8 cellular contexts compared by ENCODE assay signal in the genomic region with DNA sequence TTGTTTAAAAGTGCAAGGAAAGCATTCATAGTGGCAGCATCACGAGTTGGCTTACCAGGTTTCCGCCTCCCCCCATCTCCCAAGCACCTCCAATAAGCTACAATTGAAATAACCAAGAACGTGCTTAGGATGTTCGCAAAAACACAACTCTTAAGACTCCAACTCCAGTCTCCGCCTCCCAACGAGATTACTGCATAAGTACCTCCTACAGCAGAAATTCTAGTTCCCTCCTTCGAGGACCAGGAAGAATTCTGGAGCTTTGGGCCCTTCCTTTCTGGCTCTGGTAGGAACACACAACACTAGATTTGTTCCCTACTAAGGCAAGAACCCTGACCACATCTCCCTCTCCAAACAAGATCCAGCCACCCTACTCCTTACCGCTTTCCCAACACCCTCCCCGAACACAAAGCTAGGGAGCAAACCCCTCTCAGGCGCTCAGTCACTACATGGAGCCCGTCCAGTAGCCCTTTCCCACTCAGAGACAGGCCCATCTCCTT. TPM values are rescaled to one million over a fixed set of nuclear protein-coding genes. Genes with fewer than 3 reads are reported as not detected.
A peak's percentile ranks its signal among the peaks of the same experiment; 100 is the strongest.
DNase-seq lines count a peak whose midpoint lies in the region; ATAC-seq and TF ChIP-seq lines count a peak whose summit lies in the region.

No MANE protein-coding gene starts in this region.

- CTCF ChIA-PET in WTC11 (lab: Charles Lee), result interaction anchor here (0.8 to 2.3 kb wide), 8 partner anchors 16 to 415 kb away, joined by 3 to 33 read pairs (median 7); a partner anchor contains a TSS

- no peak for TF ChIP-seq EP300 in tibial nerve (IDR thresholded peaks at IDR 0.05)

- H3K4me3 ChIP-seq in NB4 (ENCODE audit: low read depth, low read length) (peak overlapping the region; percentile 96), endodermal cell (ENCODE audit: low read length) (peak overlapping the region; percentile 95), tibial nerve (peak overlapping the region; percentile 70 to 97 (median 79))

- peaks cover 32% of the 10 kb centered on the region for H3K4me1 Mint-ChIP-seq in WTC11
- H3K4me1 Mint-ChIP-seq in endodermal cell, result peaks cover 20% of the 10 kb centered on the region

- H3K27ac ChIP-seq in endodermal cell (ENCODE audit: low read depth, low read length), result peak overlapping the region; percentile 99
- peak overlapping the region; percentile 93 to 99 (median 96) for H3K27ac ChIP-seq in tibial nerve

- no peaks in the 10 kb centered on the region for H3K27me3 Mint-ChIP-seq in WTC11 (ENCODE audit: low read depth)
- no peaks in the 10 kb centered on the region for H3K27me3 Mint-ChIP-seq in endodermal cell (ENCODE audit: insufficient read depth)

- H3K27ac Mint-ChIP-seq in WTC11, result peak overlapping the region; percentile 97
- peak overlapping the region; percentile 96 for H3K27ac Mint-ChIP-seq in endodermal cell

- H3K4me3 Mint-ChIP-seq in WTC11, result peak overlapping the region; percentile 96
- peak overlapping the region; percentile 91 for H3K4me3 Mint-ChIP-seq in endodermal cell

- peaks cover 4% of the 10 kb centered on the region for H3K36me3 Mint-ChIP-seq in WTC11
- peaks cover 13% of the 10 kb centered on the region for H3K36me3 Mint-ChIP-seq in endodermal cell (ENCODE audit: low read depth)

- H3K27me3 ChIP-seq in endodermal cell (ENCODE audit: control insufficient read depth, insufficient read depth, low read length, poor library complexity, severe bottlenecking) (no peaks in the 10 kb centered on the region), tibial nerve (no peaks in the 10 kb centered on the region)

- H3K36me3 ChIP-seq in endodermal cell (ENCODE audit: control insufficient read depth, insufficient read depth, low read length) (peaks cover 4% of the 10 kb centered on the region), tibial nerve (peaks cover 0 to 3% (median 0%) of the 10 kb centered on the region in 3 donors)

- TF ChIP-seq CTCF in NB4 (IDR thresholded peaks at IDR 0.05; ENCODE audit: low read depth, low read length) (no peak), WTC11 (IDR thresholded peaks at IDR 0.05) (no peak), endodermal cell (conservative IDR thresholded peaks at IDR 0.05) (no peak), tibial nerve (IDR thresholded peaks at IDR 0.05) (no peak)

- POLR2A ChIA-PET in WTC11 (lab: Charles Lee), result interaction anchor here (0.6 to 2.8 kb wide), 11 partner anchors 10 to 288 kb away, joined by 3 to 46 read pairs (median 4); a partner anchor contains a TSS

- H3K9ac ChIP-seq in endodermal cell (ENCODE audit: extremely low read depth, low read length, poor library complexity, severe bottlenecking), result peak overlapping the region; percentile 81

- ATAC-seq in WTC11 (no peak), HG02970 (IDR thresholded peaks at IDR 0.05; ENCODE audit: low FRiP score, unreplicated experiment) (no peak), HG02840 (IDR thresholded peaks at IDR 0.05; ENCODE audit: low FRiP score, unreplicated experiment) (no peak)

- peaks cover 5% of the 10 kb centered on the region for H3K4me1 ChIP-seq in endodermal cell (ENCODE audit: control insufficient read depth, insufficient read depth, low read length)
- peaks cover 3 to 71% (median 39%) of the 10 kb centered on the region in 4 donors for H3K4me1 ChIP-seq in tibial nerve

- H3K9me3 ChIP-seq in endodermal cell (ENCODE audit: control insufficient read depth, low read length), result no peaks in the 10 kb centered on the region
- no peaks in the 10 kb centered on the region for H3K9me3 ChIP-seq in tibial nerve

- TF ChIP-seq POLR2A in NB4 (IDR thresholded peaks at IDR 0.05; ENCODE audit: extremely low read depth, insufficient read length) (no peak), tibial nerve (IDR thresholded peaks at IDR 0.05) (no peak)

- DNase-seq in ELR (ENCODE audit: low read depth) (peak; percentile 84), NB4 (ENCODE audit: low read depth) (peak; percentile 82), WTC11 (ENCODE audit: low spot score) (no peak), endodermal cell (no peak), mucosa of gallbladder (ENCODE audit: low spot score) (peak; percentile 41), tibial nerve (ENCODE audit: low spot score in 2 of 2) (peak in 1 of 2 donors; percentile 61)

- H3K9me3 Mint-ChIP-seq in WTC11 (no peaks in the 10 kb centered on the region), endodermal cell (no peaks in the 10 kb centered on the region)

- 2 to 3% methylated on average over 9 to 11 of the region's 11 CpGs for WGBS in endodermal cell (ENCODE audit: insufficient coverage in 1 of 2, insufficient read length in 1 of 2), 2 experiments
- 0 to 1% methylated on average over 11 of the region's 11 CpGs for WGBS in tibial nerve, 2 donors

TF ChIP-seq in WTC11, 78 proteins besides CTCF, POLR2A, EP300 and RAD21:
- TF ChIP-seq, protein P1, sequence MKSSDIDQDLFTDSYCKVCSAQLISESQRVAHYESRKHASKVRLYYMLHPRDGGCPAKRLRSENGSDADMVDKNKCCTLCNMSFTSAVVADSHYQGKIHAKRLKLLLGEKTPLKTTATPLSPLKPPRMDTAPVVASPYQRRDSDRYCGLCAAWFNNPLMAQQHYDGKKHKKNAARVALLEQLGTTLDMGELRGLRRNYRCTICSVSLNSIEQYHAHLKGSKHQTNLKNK (CRISPR knock-in tag; IDR thresholded peaks at IDR 0.05), result no peak
- TF ChIP-seq ZNF416 (CRISPR knock-in tag; IDR thresholded peaks at IDR 0.05) (no peak), ZNF121 (CRISPR knock-in tag; IDR thresholded peaks at IDR 0.05) (no peak), ZNF263 (CRISPR knock-in tag; IDR thresholded peaks at IDR 0.05; ENCODE audit: low read depth) (no peak), NR2C2 (CRISPR knock-in tag; IDR thresholded peaks at IDR 0.05) (no peak), ZBTB21 (CRISPR knock-in tag; IDR thresholded peaks at IDR 0.05; ENCODE audit: borderline replicate concordance) (no peak), CBFB (CRISPR knock-in tag; IDR thresholded peaks at IDR 0.05; ENCODE audit: low read depth) (no peak), ESRRA (CRISPR knock-in tag; IDR thresholded peaks at IDR 0.05; ENCODE audit: borderline replicate concordance) (no peak), ZNF317 (CRISPR knock-in tag; IDR thresholded peaks at IDR 0.05; ENCODE audit: borderline replicate concordance, low read depth) (no peak), SOX15 (CRISPR knock-in tag; IDR thresholded peaks at IDR 0.05) (no peak)
- TF ChIP-seq, protein P2, sequence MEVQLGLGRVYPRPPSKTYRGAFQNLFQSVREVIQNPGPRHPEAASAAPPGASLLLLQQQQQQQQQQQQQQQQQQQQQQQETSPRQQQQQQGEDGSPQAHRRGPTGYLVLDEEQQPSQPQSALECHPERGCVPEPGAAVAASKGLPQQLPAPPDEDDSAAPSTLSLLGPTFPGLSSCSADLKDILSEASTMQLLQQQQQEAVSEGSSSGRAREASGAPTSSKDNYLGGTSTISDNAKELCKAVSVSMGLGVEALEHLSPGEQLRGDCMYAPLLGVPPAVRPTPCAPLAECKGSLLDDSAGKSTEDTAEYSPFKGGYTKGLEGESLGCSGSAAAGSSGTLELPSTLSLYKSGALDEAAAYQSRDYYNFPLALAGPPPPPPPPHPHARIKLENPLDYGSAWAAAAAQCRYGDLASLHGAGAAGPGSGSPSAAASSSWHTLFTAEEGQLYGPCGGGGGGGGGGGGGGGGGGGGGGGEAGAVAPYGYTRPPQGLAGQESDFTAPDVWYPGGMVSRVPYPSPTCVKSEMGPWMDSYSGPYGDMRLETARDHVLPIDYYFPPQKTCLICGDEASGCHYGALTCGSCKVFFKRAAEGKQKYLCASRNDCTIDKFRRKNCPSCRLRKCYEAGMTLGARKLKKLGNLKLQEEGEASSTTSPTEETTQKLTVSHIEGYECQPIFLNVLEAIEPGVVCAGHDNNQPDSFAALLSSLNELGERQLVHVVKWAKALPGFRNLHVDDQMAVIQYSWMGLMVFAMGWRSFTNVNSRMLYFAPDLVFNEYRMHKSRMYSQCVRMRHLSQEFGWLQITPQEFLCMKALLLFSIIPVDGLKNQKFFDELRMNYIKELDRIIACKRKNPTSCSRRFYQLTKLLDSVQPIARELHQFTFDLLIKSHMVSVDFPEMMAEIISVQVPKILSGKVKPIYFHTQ (CRISPR knock-in tag; IDR thresholded peaks at IDR 0.05), result no peak
- TF ChIP-seq, protein P3, sequence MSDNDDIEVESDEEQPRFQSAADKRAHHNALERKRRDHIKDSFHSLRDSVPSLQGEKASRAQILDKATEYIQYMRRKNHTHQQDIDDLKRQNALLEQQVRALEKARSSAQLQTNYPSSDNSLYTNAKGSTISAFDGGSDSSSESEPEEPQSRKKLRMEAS (CRISPR knock-in tag; IDR thresholded peaks at IDR 0.05), result no peak
- TF ChIP-seq, protein P4, sequence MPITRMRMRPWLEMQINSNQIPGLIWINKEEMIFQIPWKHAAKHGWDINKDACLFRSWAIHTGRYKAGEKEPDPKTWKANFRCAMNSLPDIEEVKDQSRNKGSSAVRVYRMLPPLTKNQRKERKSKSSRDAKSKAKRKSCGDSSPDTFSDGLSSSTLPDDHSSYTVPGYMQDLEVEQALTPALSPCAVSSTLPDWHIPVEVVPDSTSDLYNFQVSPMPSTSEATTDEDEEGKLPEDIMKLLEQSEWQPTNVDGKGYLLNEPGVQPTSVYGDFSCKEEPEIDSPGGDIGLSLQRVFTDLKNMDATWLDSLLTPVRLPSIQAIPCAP (CRISPR knock-in tag; IDR thresholded peaks at IDR 0.05), result no peak

RNA-seq across cellular contexts. Expression of a gene that starts 0.7 kb away (rescaled TPM):
- 23.5 to 25.9 TPM (median 25.5 TPM) in 3 replicates for total RNA-seq in WTC11 (2021)
- total RNA-seq in endodermal cell, result 10 to 100 TPM; 49.1 to 50.4 TPM
- polyA plus RNA-seq in endodermal cell (2013, experiment 1 of 2), result 44.3 TPM
- 38.5 TPM for polyA plus RNA-seq in endodermal cell (2013, experiment 2 of 2)
- total RNA-seq in mucosa of gallbladder, result 22.3 TPM
- 10 to 100 TPM; 30.6 to 50.9 (median 42.6) TPM for total RNA-seq in tibial nerve

Comparison
In these comparisons a context has a peak if more than half of its experiments do, and no peak if none do; other contexts are left out.
1. DNase-seq: peak in ELR (single experiment), NB4 (single experiment) and mucosa of gallbladder (single experiment); none in WTC11 (single experiment) and endodermal cell (single experiment).
2. Peak in every context shown above with its lines, with median percentiles within 50 percentile points of each other: H3K4me3 ChIP-seq.